ENCODE assay signal across 8 cellular contexts in genomic region chr3:101828289-101828688, GRCh38. TPM values are rescaled to one million over a fixed set of nuclear protein-coding genes. Genes with fewer than 3 reads are reported as not detected.
DNase-seq lines count a peak whose midpoint lies in the region; ATAC-seq, FAIRE-seq and TF ChIP-seq lines count a peak whose summit lies in the region.

No MANE protein-coding gene starts in this region.

- DNase-seq in AG04450 (ENCODE audit: low read depth, low spot score) (no peak), bronchial epithelial cell (ENCODE audit: low read depth) (no peak), epidermal melanocyte (ENCODE audit: insufficient read length, low spot score) (no peak)
- no peak for DNase-seq in naive thymus-derived CD4-positive, alpha-beta T cell
- no peak for DNase-seq in stimulated activated CD4-positive, alpha-beta T cell treated with anti-CD3 and anti-CD28 coated beads, Interleukin-1b, Interleukin-23, amount 100 ng/mL, for 48 hours
- DNase-seq in activated effector memory CD4-positive, alpha-beta T cell treated with Interleukin-2 at 50 U/mL for 16 hours = no peak
- no peak for DNase-seq in activated CD8-positive, alpha-beta memory T cell treated with anti-CD3 and anti-CD28 coated beads, Interleukin-2, amount 50 U/mL, for 48 hours

- peaks cover 0 to 34% (median 6%) of the 10 kb centered on the region in 5 donors for H3K36me3 Mint-ChIP-seq in naive thymus-derived CD4-positive, alpha-beta T cell

- no peaks in the 10 kb centered on the region for H3K9me3 Mint-ChIP-seq in naive thymus-derived CD4-positive, alpha-beta T cell

- H3K27ac Mint-ChIP-seq in naive thymus-derived CD4-positive, alpha-beta T cell = peak overlapping the region; percentile 94 to 99 (median 97)

- peaks cover 23% of the 10 kb centered on the region for H3K4me1 ChIP-seq in HUES64 (ENCODE audit: insufficient read depth, low read length)
- peaks cover 13 to 29% of the 10 kb centered on the region in 2 donors for H3K4me1 ChIP-seq in naive thymus-derived CD4-positive, alpha-beta T cell (ENCODE audit: control insufficient read depth in 2 of 2, insufficient read depth in 2 of 2, low read length in 2 of 2)

- no peak overlapping the region for H3K27ac ChIP-seq in AG04450 (ENCODE audit: low read depth, low read length)
- H3K27ac ChIP-seq in HUES64 (ENCODE audit: low read depth, low read length) = no peak overlapping the region
- peak overlapping the region; percentile 88 for H3K27ac ChIP-seq in naive thymus-derived CD4-positive, alpha-beta T cell (ENCODE audit: low read depth, low read length)

- peak overlapping the region; percentile 87; the same call in 1 of the 2 replicates for H3K9ac ChIP-seq in HUES64 (ENCODE audit: low read depth, low read length)

- H3K36me3 ChIP-seq in HUES64 (ENCODE audit: insufficient read depth, low read length) (no peaks in the 10 kb centered on the region), bronchial epithelial cell (ENCODE audit: control insufficient read depth, insufficient read depth, low read length) (no peaks in the 10 kb centered on the region)
- H3K36me3 ChIP-seq in naive thymus-derived CD4-positive, alpha-beta T cell (ENCODE audit: control insufficient read depth in 2 of 3, insufficient read depth in 3 of 3, low read length in 3 of 3) = no peaks in the 10 kb centered on the region

- no peak for TF ChIP-seq CTCF in AG04450 (IDR thresholded peaks at IDR 0.05; ENCODE audit: low read depth, low read length)
- TF ChIP-seq CTCF in bronchial epithelial cell (IDR thresholded peaks at IDR 0.05; ENCODE audit: insufficient read depth, low read length, severe bottlenecking) = no peak

- POLR2A ChIA-PET in AG04450 (lab: Yijun Ruan, JAX) = interaction anchor here (0.6 to 2.5 kb wide), 4 partner anchors 10 to 35 kb away, joined by 3 to 39 read pairs (median 4); partner anchors contain the start of gene NFKBIZ
- POLR2A ChIA-PET in naive thymus-derived CD4-positive, alpha-beta T cell (lab: Charles Lee) = interaction anchor here (0.7 to 5.2 kb wide), 13 partner anchors 9 to 394 kb away, joined by 3 to 101 read pairs (median 5); partner anchors contain the start of genes NFKBIZ and NXPE3

- no peak for FAIRE-seq in bronchial epithelial cell (lab: Jason Lieb, UNC)

- peaks cover 37 to 79% (median 67%) of the 10 kb centered on the region in 7 donors for H3K4me1 Mint-ChIP-seq in naive thymus-derived CD4-positive, alpha-beta T cell

- H3K27me3 ChIP-seq in AG04450 (ENCODE audit: control insufficient read depth, insufficient read depth, low read length) = no peaks in the 10 kb centered on the region
- H3K27me3 ChIP-seq in HUES64 (ENCODE audit: insufficient read depth, low read length) = no peaks in the 10 kb centered on the region
- H3K27me3 ChIP-seq in bronchial epithelial cell (ENCODE audit: control insufficient read depth, insufficient read depth, low read length) = no peaks in the 10 kb centered on the region
- no peaks in the 10 kb centered on the region for H3K27me3 ChIP-seq in naive thymus-derived CD4-positive, alpha-beta T cell (ENCODE audit: control insufficient read depth in 2 of 2, insufficient read depth in 2 of 2, low read length in 2 of 2)

- H3K9me3 ChIP-seq in AG04450 (ENCODE audit: control insufficient read depth, insufficient read depth, low read length) = no peaks in the 10 kb centered on the region
- H3K9me3 ChIP-seq in HUES64 (ENCODE audit: insufficient read depth, low read depth, low read length) = no peaks in the 10 kb centered on the region
- no peaks in the 10 kb centered on the region for H3K9me3 ChIP-seq in naive thymus-derived CD4-positive, alpha-beta T cell (ENCODE audit: control insufficient read depth in 2 of 3, low read length in 3 of 3)

- intact Hi-C loops in naive thymus-derived CD4-positive, alpha-beta T cell (cut with micrococcal nuclease) = loop anchor here (2.0 to 5.0 kb wide), 4 partner anchors 111 to 1336 kb away; partner anchors contain the start of gene TMEM45A (in 1 of the 2)

- peak overlapping the region; percentile 67 for H3K4me3 ChIP-seq in AG04450 (ENCODE audit: low read depth, low read length)
- H3K4me3 ChIP-seq in HUES64 (ENCODE audit: low read length) = peak overlapping the region; percentile 72
- H3K4me3 ChIP-seq in bronchial epithelial cell (ENCODE audit: low read depth, low read length) = peak overlapping the region; percentile 65
- peak overlapping the region; percentile 59 for H3K4me3 ChIP-seq in naive thymus-derived CD4-positive, alpha-beta T cell (ENCODE audit: low read length)

- WGBS in HUES64 = 100% methylated on average over 1 of the region's 3 CpGs

- H3K4me3 Mint-ChIP-seq in naive thymus-derived CD4-positive, alpha-beta T cell = peak overlapping the region; percentile 85 to 97 (median 95)

- CTCF ChIA-PET in AG04450 (lab: Charles Lee) = interaction anchor here (0.7 to 4.4 kb wide), 4 partner anchors 10 to 397 kb away, joined by 3 to 29 read pairs (median 6); no protein-coding TSS in a partner anchor
- CTCF ChIA-PET in naive thymus-derived CD4-positive, alpha-beta T cell (lab: Charles Lee) = interaction anchor here (0.7 to 2.8 kb wide), 7 partner anchors 12 to 400 kb away, joined by 3 to 19 read pairs (median 5); partner anchors contain the start of gene NFKBIZ

- no peaks in the 10 kb centered on the region for H3K27me3 Mint-ChIP-seq in naive thymus-derived CD4-positive, alpha-beta T cell

- no peak for ATAC-seq in naive thymus-derived CD4-positive, alpha-beta T cell

RNA-seq across cellular contexts. Expression of gene NFKBIZ, which starts 21.0 kb away (rescaled TPM):
- 27.3 and 29.6 TPM in 2 replicates for polyA plus RNA-seq in AG04450 (2011; rRNA removed)
- polyA minus RNA-seq in AG04450 (2011; rRNA and poly(A)+ RNA removed) = 110 and 130 TPM in 2 replicates
- 3.7 TPM for polyA plus RNA-seq in HUES64 (2013, experiment 1 of 2)
- 4.5 TPM for polyA plus RNA-seq in HUES64 (2013, experiment 2 of 2)
- total RNA-seq in bronchial epithelial cell = 40.3 and 70.3 TPM in 2 replicates
- 100 to 1,000 TPM; 108 to 913 (median 140) TPM for total RNA-seq in naive thymus-derived CD4-positive, alpha-beta T cell
- 10 to 100 TPM; 21.0 to 30.8 TPM for polyA plus RNA-seq in naive thymus-derived CD4-positive, alpha-beta T cell

RNA-seq across cellular contexts. Expression of gene NXPE3, which starts 49.3 kb away (rescaled TPM):
- polyA plus RNA-seq in AG04450 (2011; rRNA removed) = 39.6 and 41.1 TPM in 2 replicates
- 58.4 and 64.3 TPM in 2 replicates for polyA minus RNA-seq in AG04450 (2011; rRNA and poly(A)+ RNA removed)
- polyA plus RNA-seq in HUES64 (2013, experiment 1 of 2) = 14.3 TPM
- polyA plus RNA-seq in HUES64 (2013, experiment 2 of 2) = 16.1 TPM
- total RNA-seq in bronchial epithelial cell = 3.9 and 6.7 TPM in 2 replicates
- total RNA-seq in naive thymus-derived CD4-positive, alpha-beta T cell = 10 to 100 TPM; 25.9 to 48.7 (median 35.5) TPM
- polyA plus RNA-seq in naive thymus-derived CD4-positive, alpha-beta T cell = 10 to 100 TPM; 55.7 to 71.0 TPM
